In genomic region chr3:196863000-196863399, GRCh38 we compare ENCODE assay signal across 7 cellular contexts. TPM values are rescaled to one million over a fixed set of nuclear protein-coding genes. Genes with fewer than 3 reads are reported as not detected.
DNase-seq lines count a peak whose midpoint lies in the region; ATAC-seq, FAIRE-seq and TF ChIP-seq lines count a peak whose summit lies in the region.
"Not testable (repeated sequence)": the region's sequence is repeated elsewhere in the genome, so short reads cannot be mapped to it uniquely, and the experiment has no call there.

No MANE protein-coding gene starts in this region.

- in situ Hi-C loops in K562 (cut with MboI); HepG2 (cut with HindIII; ENCODE audit: extremely low pct_ligation_motif_present, low pct_unique_long_range_greater_than_20kb): not testable (repeated sequence)

- not testable (repeated sequence) for TF ChIP-seq CTCF in A549 (IDR thresholded peaks at IDR 0.05); OCI-LY7 (conservative IDR thresholded peaks at IDR 0.05; ENCODE audit: low read length); activated CD8-positive, alpha-beta T cell treated with anti-CD3 and anti-CD28 coated beads for 36 hours (IDR thresholded peaks at IDR 0.05); K562 (IDR thresholded peaks at IDR 0.05 in 2 of 3, conservative IDR thresholded peaks at IDR 0.05 in 1 of 3; ENCODE audit: insufficient read depth in 2 of 3, low read depth in 1 of 3, low read length in 3 of 3); HepG2 (CRISPR knock-in tag; IDR thresholded peaks at IDR 0.05)

- not testable (repeated sequence) for H3K79me2 ChIP-seq in OCI-LY7 (ENCODE audit: insufficient read depth, low read depth, low read length); K562 (ENCODE audit: control insufficient read depth, insufficient read depth, low read length); HepG2 (ENCODE audit: insufficient read depth, low read length)

- CTCF ChIA-PET in A549 (lab: Yijun Ruan, JAX); OCI-LY7 (lab: Charles Lee; ENCODE audit: unreplicated experiment); K562 (lab: Yijun Ruan, JAX; ENCODE audit: low intra/inter-chr PET ratio); HepG2 (lab: Yijun Ruan, JAX; ENCODE audit: low intra/inter-chr PET ratio, low total read pairs): not testable (repeated sequence)
- CTCF ChIA-PET in activated CD8-positive, alpha-beta T cell treated with anti-CD3 and anti-CD28 coated beads for 36 hours (lab: Charles Lee): interaction anchor here (1.1 to 1.4 kb wide), 2 partner anchors 25 to 79 kb away, joined by 3 to 6 read pairs; partner anchors contain the start of gene NCBP2

- not testable (repeated sequence) for FAIRE-seq in A549 (lab: Jason Lieb, UNC); K562 (lab: Jason Lieb, UNC); HepG2 (lab: Jason Lieb, UNC)

- not testable (repeated sequence) for H2AFZ ChIP-seq in OCI-LY7 (ENCODE audit: low read length); K562 (ENCODE audit: low read depth, low read length); HepG2 (ENCODE audit: low read length)

- TF ChIP-seq POLR2A in A549 (IDR thresholded peaks at IDR 0.05; ENCODE audit: low read length); K562 (conservative IDR thresholded peaks at IDR 0.05); HepG2 (IDR thresholded peaks at IDR 0.05; ENCODE audit: insufficient read depth in 1 of 2, low read depth in 2 of 2, low read length in 2 of 2): not testable (repeated sequence)

- not testable (repeated sequence) for H3K4me3 ChIP-seq in A549; OCI-LY7 (ENCODE audit: low read depth, low read length, poor library complexity, severe bottlenecking); K562; HepG2 (replicated peaks in 1 of 3; ENCODE audit: insufficient read depth in 1 of 3, low read depth in 2 of 3, low read length in 3 of 3)

- H3K27ac Mint-ChIP-seq in activated CD8-positive, alpha-beta T cell treated with anti-CD3 and anti-CD28 coated beads for 36 hours: not testable (repeated sequence)

- H3K27ac ChIP-seq in A549; OCI-LY7 (ENCODE audit: low read depth, low read length, poor library complexity, severe bottlenecking); K562 (ENCODE audit: extremely low read depth, low read depth, low read length); HepG2 (ENCODE audit: extremely low read length, insufficient read depth, low read length): not testable (repeated sequence)

- not testable (repeated sequence) for H3K4me2 ChIP-seq in A549; OCI-LY7 (ENCODE audit: low read length); K562 (ENCODE audit: insufficient read depth, low read length); HepG2 (ENCODE audit: low read depth, low read length)

- H3K27me3 Mint-ChIP-seq in activated CD8-positive, alpha-beta T cell treated with anti-CD3 and anti-CD28 coated beads for 36 hours: not testable (repeated sequence)

- not testable (repeated sequence) for TF ChIP-seq EP300 in A549 (IDR thresholded peaks at IDR 0.05); K562 (IDR thresholded peaks at IDR 0.05; ENCODE audit: low read length); HepG2 (IDR thresholded peaks at IDR 0.05; ENCODE audit: low read depth in 2 of 2, low read length in 2 of 2); HepG2 (CRISPR knock-in tag; IDR thresholded peaks at IDR 0.05; ENCODE audit: borderline replicate concordance)

- not testable (repeated sequence) for H3K36me3 ChIP-seq in OCI-LY7 (ENCODE audit: insufficient read depth, low read length); K562 (ENCODE audit: control insufficient read depth, insufficient read depth, low read length); HepG2 (replicated peaks in 1 of 2; ENCODE audit: control insufficient read depth in 1 of 2, insufficient read depth in 2 of 2, low read length in 2 of 2)

- H3K9me1 ChIP-seq in K562 (ENCODE audit: control insufficient read depth, insufficient read depth, low read length): not testable (repeated sequence)

- H3K9me2 ChIP-seq in OCI-LY7 (ENCODE audit: insufficient read depth, low read length): not testable (repeated sequence)

- H3K9me3 ChIP-seq in A549; K562 (replicated peaks; ENCODE audit: control insufficient read depth, insufficient read depth, low read depth, low read length); HepG2 (ENCODE audit: low read length): not testable (repeated sequence)
- peaks cover 12% of the 10 kb centered on the region; the same call in 1 of the 2 replicates for H3K9me3 ChIP-seq in OCI-LY7 (ENCODE audit: low read length)

- DNase-seq in A549 (ENCODE audit: low read depth in 1 of 2, low spot score in 1 of 2): peak in 1 of 2 experiments; percentile 13
- DNase-seq in DMS53 (lab: John Stamatoyannopoulos, UW): peak; percentile 11
- DNase-seq in NAMALWA (ENCODE audit: low spot score): peak; percentile 59
- DNase-seq in OCI-LY7 (ENCODE audit: low spot score): peak; percentile 18
- DNase-seq in activated CD8-positive, alpha-beta T cell treated with anti-CD3 and anti-CD28 coated beads for 36 hours: peak; percentile 12
- peak in 3 of 4 experiments; percentile 21 to 40 (median 34) for DNase-seq in K562 (ENCODE audit: extremely low read depth in 1 of 4, low spot score in 3 of 4)
- not testable (repeated sequence) for DNase-seq in HepG2 (ENCODE audit: low spot score)

- not testable (repeated sequence) for H3K4me3 Mint-ChIP-seq in activated CD8-positive, alpha-beta T cell treated with anti-CD3 and anti-CD28 coated beads for 36 hours

- not testable (repeated sequence) for ATAC-seq in A549; activated CD8-positive, alpha-beta T cell treated with anti-CD3 and anti-CD28 coated beads for 36 hours; K562; HepG2

- H3K36me3 Mint-ChIP-seq in activated CD8-positive, alpha-beta T cell treated with anti-CD3 and anti-CD28 coated beads for 36 hours (ENCODE audit: low read depth): not testable (repeated sequence)

- not testable (repeated sequence) for H3K4me1 ChIP-seq in A549; OCI-LY7 (ENCODE audit: insufficient read depth, low read length, poor library complexity, severe bottlenecking); K562 (replicated peaks in 1 of 2; ENCODE audit: control insufficient read depth in 2 of 2, insufficient read depth in 2 of 2, low read length in 2 of 2)
- 0 out of 2 replicates have a peak, but pooled peaks cover 11% of the 10 kb centered on the region for H3K4me1 ChIP-seq in HepG2 (ENCODE audit: insufficient read depth, low read length)

- BruUV-seq in OCI-LY7 (replicated peaks; lab: Mats Ljungman, UMichigan); K562 (replicated peaks; lab: Mats Ljungman, UMichigan); HepG2 (replicated peaks; lab: Mats Ljungman, UMichigan): not testable (repeated sequence)

- not testable (repeated sequence) for H3K9me3 Mint-ChIP-seq in activated CD8-positive, alpha-beta T cell treated with anti-CD3 and anti-CD28 coated beads for 36 hours

- WGBS in A549 (ENCODE audit: missing lambda C conversion rate): 83% methylated on average over 8 of the region's 8 CpGs
- 57% methylated on average over 8 of the region's 8 CpGs for WGBS in K562 (ENCODE audit: insufficient coverage, low coverage, missing lambda C conversion rate)
- 81% methylated on average over 8 of the region's 8 CpGs for WGBS in HepG2 (ENCODE audit: low lambda C conversion rate)

- H4K20me1 ChIP-seq in OCI-LY7 (ENCODE audit: insufficient read depth, low read length); K562 (replicated peaks; ENCODE audit: control insufficient read depth, insufficient read depth, low read length); HepG2 (ENCODE audit: insufficient read depth, low read length): not testable (repeated sequence)

- H3K9ac ChIP-seq in K562 (ENCODE audit: insufficient read depth in 1 of 2, low read depth in 2 of 2, low read length in 2 of 2); HepG2 (ENCODE audit: insufficient read depth, low read depth, low read length): not testable (repeated sequence)

- not testable (repeated sequence) for H3K27me3 ChIP-seq in K562 (ENCODE audit: control insufficient read depth in 2 of 2, insufficient read depth in 2 of 2, low read length in 2 of 2); HepG2 (ENCODE audit: control insufficient read depth in 1 of 2, insufficient read depth in 2 of 2, low read length in 2 of 2)

- intact Hi-C loops in OCI-LY7 (cut with micrococcal nuclease; ENCODE audit: unreplicated experiment); activated CD8-positive, alpha-beta T cell treated with anti-CD3 and anti-CD28 coated beads for 36 hours (cut with micrococcal nuclease); K562 (cut with micrococcal nuclease); HepG2 (cut with micrococcal nuclease; ENCODE audit: unreplicated experiment): not testable (repeated sequence)

- POLR2A ChIA-PET in A549 (lab: Yijun Ruan, JAX); activated CD8-positive, alpha-beta T cell treated with anti-CD3 and anti-CD28 coated beads for 36 hours (lab: Charles Lee); K562 (lab: Yijun Ruan, JAX); HepG2 (lab: Yijun Ruan, JAX): not testable (repeated sequence)
- POLR2A ChIA-PET in OCI-LY7 (lab: Charles Lee): interaction anchor here (0.8 kb wide), 1 partner anchor 12 kb away, joined by 8 read pairs; no protein-coding TSS in a partner anchor

- H3K4me1 Mint-ChIP-seq in activated CD8-positive, alpha-beta T cell treated with anti-CD3 and anti-CD28 coated beads for 36 hours (ENCODE audit: low read depth): not testable (repeated sequence)

- not testable (repeated sequence) for TF ChIP-seq RAD21 in A549 (conservative IDR thresholded peaks at IDR 0.05 in 1 of 2, IDR thresholded peaks at IDR 0.05 in 1 of 2); K562 (CRISPR knock-in tag; conservative IDR thresholded peaks at IDR 0.05 in 1 of 2, IDR thresholded peaks at IDR 0.05 in 1 of 2); HepG2 (CRISPR knock-in tag; IDR thresholded peaks at IDR 0.05)

RNA-seq across cellular contexts. Expression of gene SENP5, which starts 4.7 kb away (rescaled TPM):
- polyA plus RNA-seq in A549 (2011; rRNA removed) (12.9 and 14.4 TPM in 2 replicates), A549 (2017; fragmentation: RNase III; extraction: RNeasy Plus Mini Kit Qiagen cat#74134 plus additional on column Dnase treatment) (6.6 to 6.8 TPM (median 6.8 TPM) in 3 replicates), K562 (2011; rRNA removed) (45.1 and 48.8 TPM in 2 replicates), K562 (2014; fragmentation: Illumina TruSeq; extraction: Trizol) (23.8 and 26.0 TPM in 2 replicates), K562 (2014; fragmentation: Nextera tagmentation; extraction: Ambion mirVana) (10 to 100 TPM; 18.3 to 24.8 TPM), K562 (2014; rRNA removed) (28.1 and 30.7 TPM in 2 replicates), HepG2 (2011; rRNA removed) (17.6 and 18.7 TPM in 2 replicates)
- polyA plus RNA-seq in A549 (2012; cell fraction: cytosol; rRNA removed): 1.9 and 2.4 TPM in 2 replicates
- polyA plus RNA-seq in A549 (2012; cell fraction: nucleus; rRNA removed): 2.9 and 4.6 TPM in 2 replicates
- polyA minus RNA-seq in A549 (2011; rRNA and poly(A)+ RNA removed): 55.4 and 64.4 TPM in 2 replicates
- 39.4 and 40.2 TPM in 2 replicates for total RNA-seq in OCI-LY7 (2014; rRNA removed; shearing (Covaris generic))
- total RNA-seq in OCI-LY7 (2022) (42.9 and 50.9 TPM in 2 replicates), K562 (2014; rRNA removed) (35.8 and 38.4 TPM in 2 replicates), K562 (2014; rRNA removed; fragmentation: Illumina TruSeq; extraction: Trizol) (59.7 and 66.2 TPM in 2 replicates), K562 (2015; rRNA removed; fragmentation: Illumina TruSeq; extraction: Trizol) (51.1 and 54.4 TPM in 2 replicates), K562 (2021) (41.4 and 41.7 TPM in 2 replicates), HepG2 (2016; rRNA removed; fragmentation: Illumina TruSeq; extraction: Trizol) (30.9 and 45.2 TPM in 2 replicates)
- total RNA-seq in activated CD8-positive, alpha-beta T cell treated with anti-CD3 and anti-CD28 coated beads for 36 hours: 10 to 100 TPM; 28.0 to 32.5 TPM
- total RNA-seq in K562 (2011; cell fraction: chromatin; rRNA removed; ENCODE audit: low replicate concordance): 92.0 and 190 TPM in 2 replicates
- 43.0 and 53.3 TPM in 2 replicates for total RNA-seq in K562 (2011; cell fraction: nucleolus; rRNA removed)
- total RNA-seq in K562 (2011; cell fraction: nucleoplasm; rRNA removed): 79.2 and 121 TPM in 2 replicates
- polyA plus RNA-seq in K562 (2011; cell fraction: cytosol; rRNA removed): 11.2 and 19.8 TPM in 2 replicates
- 45.3 and 60.0 TPM in 2 replicates for polyA plus RNA-seq in K562 (2011; cell fraction: nucleus; rRNA removed)
- polyA plus RNA-seq in K562 (2012): 17.8 and 21.4 TPM in 2 replicates
- polyA minus RNA-seq in K562 (2011; rRNA and poly(A)+ RNA removed): 142 and 156 TPM in 2 replicates
- 63.5 and 63.9 TPM in 2 replicates for polyA minus RNA-seq in K562 (2011; cell fraction: cytosol; rRNA and poly(A)+ RNA removed)
- polyA minus RNA-seq in K562 (2011; cell fraction: nucleus; rRNA and poly(A)+ RNA removed): 24.9 and 55.4 TPM in 2 replicates
- total RNA-seq in HepG2 (2016; cell fraction: cytosol; rRNA removed; fragmentation: Illumina TruSeq; extraction: Trizol; ENCODE audit: low read depth): 9.7 and 12.6 TPM in 2 replicates
- 30.3 and 40.5 TPM in 2 replicates for total RNA-seq in HepG2 (2016; cell fraction: insoluble cytoplasmic fraction; rRNA removed; fragmentation: Illumina TruSeq; extraction: Trizol)
- 24.2 and 24.5 TPM in 2 replicates for total RNA-seq in HepG2 (2016; cell fraction: membrane; rRNA removed; fragmentation: Illumina TruSeq; extraction: Trizol)
- total RNA-seq in HepG2 (2016; cell fraction: nucleus; rRNA removed; fragmentation: Illumina TruSeq; extraction: Trizol): 34.9 and 40.2 TPM in 2 replicates
- polyA plus RNA-seq in HepG2 (2011; cell fraction: cytosol; rRNA removed): 5.6 and 8.4 TPM in 2 replicates
- 14.6 and 18.5 TPM in 2 replicates for polyA plus RNA-seq in HepG2 (2011; cell fraction: nucleus; rRNA removed)
- polyA plus RNA-seq in HepG2 (2012): 12.5 and 13.3 TPM in 2 replicates
- 4.8 and 5.6 TPM in 2 replicates for polyA plus RNA-seq in HepG2 (2016; cell fraction: cytosol; fragmentation: Illumina TruSeq; extraction: Trizol; ENCODE audit: low read depth)
- 17.3 and 18.0 TPM in 2 replicates for polyA plus RNA-seq in HepG2 (2016; cell fraction: insoluble cytoplasmic fraction; fragmentation: Illumina TruSeq; extraction: Trizol; ENCODE audit: low read depth)
- 7.5 and 10.0 TPM in 2 replicates for polyA plus RNA-seq in HepG2 (2016; cell fraction: membrane; fragmentation: Illumina TruSeq; extraction: Trizol; ENCODE audit: low read depth)
- 28.9 and 29.5 TPM in 2 replicates for polyA plus RNA-seq in HepG2 (2016; cell fraction: nucleus; fragmentation: Illumina TruSeq; extraction: Trizol; ENCODE audit: insufficient read depth, low read depth)
- polyA minus RNA-seq in HepG2 (2011; rRNA and poly(A)+ RNA removed; ENCODE audit: low replicate concordance): 106 and 135 TPM in 2 replicates
- 35.1 and 39.0 TPM in 2 replicates for polyA minus RNA-seq in HepG2 (2011; cell fraction: cytosol; rRNA and poly(A)+ RNA removed)
- 52.5 and 54.3 TPM in 2 replicates for polyA minus RNA-seq in HepG2 (2011; cell fraction: nucleus; rRNA and poly(A)+ RNA removed)
